30 cellular contexts compared by ENCODE assay signal in genomic region chr5:30846171-30846570, GRCh38.
"Had no signal": no experiment of that assay in that cellular context is flagged by ENCODE, and none has a peak within 500 bp of the region (broad histone marks: within the 10 kb centered on the region; RNA-seq: fewer than 3 reads in every experiment).

No MANE protein-coding gene starts in this region.

- H3K9me3 Mint-ChIP-seq: activated CD4-positive, alpha-beta T cell treated with anti-CD3 and anti-CD28 coated beads, Interleukin-2, amount 10 ng/mL, durations not matched to agents 24 days and 14 days; activated naive CD8-positive, alpha-beta T cell treated with anti-CD3 and anti-CD28 coated beads, Interleukin-2, amount 50 U/mL, for 24 hours had no signal

- H3K27ac Mint-ChIP-seq: activated B cell treated with CpG ODN at 0.5 μM for 24 hours; activated CD4-positive, alpha-beta T cell treated with anti-CD3 and anti-CD28 coated beads, Interleukin-2, amount 10 ng/mL, durations not matched to agents 24 days and 14 days; activated CD8-positive, alpha-beta memory T cell treated with anti-CD3 and anti-CD28 coated beads, Interleukin-2, amount 10 ng/mL, durations not matched to agents 7 days and 5 days; activated naive CD4-positive, alpha-beta T cell treated with anti-CD3 and anti-CD28 coated beads, Interleukin-2, amount 50 U/mL, for 72 hours; activated naive CD8-positive, alpha-beta T cell treated with anti-CD3 and anti-CD28 coated beads, Interleukin-2, amount 50 U/mL, for 24 hours; activated T-cell treated with anti-CD3 and anti-CD28 coated beads, Interleukin-2, amount 50 U/mL, for 24 hours; T-helper 17 cell had no signal

- ATAC-seq: activated CD8-positive, alpha-beta memory T cell treated with anti-CD3 and anti-CD28 coated beads, Interleukin-2, amount 10 ng/mL, durations not matched to agents 7 days and 5 days; activated naive CD4-positive, alpha-beta T cell treated with anti-CD3 and anti-CD28 coated beads, Interleukin-2, amount 50 U/mL, for 72 hours; activated naive CD8-positive, alpha-beta T cell treated with anti-CD3 and anti-CD28 coated beads, Interleukin-2, amount 50 U/mL, for 24 hours; T-helper 17 cell had no signal

- H3K4me1 ChIP-seq: ascending aorta, breast epithelium, Peyer's patch had no signal

- H3K36me3 Mint-ChIP-seq: activated CD8-positive, alpha-beta memory T cell treated with anti-CD3 and anti-CD28 coated beads, Interleukin-2, amount 10 ng/mL, durations not matched to agents 7 days and 5 days; activated naive CD4-positive, alpha-beta T cell treated with anti-CD3 and anti-CD28 coated beads, Interleukin-2, amount 50 U/mL, for 72 hours had no signal

- DNase-seq: activated B cell treated with CpG ODN at 0.5 μM for 24 hours; activated CD4-positive, alpha-beta T cell treated with anti-CD3 and anti-CD28 coated beads for 1 hour; activated CD4-positive, alpha-beta T cell treated with anti-CD3 and anti-CD28 coated beads, Interleukin-2, amount 10 ng/mL, durations not matched to agents 24 days and 14 days; activated CD4-positive, alpha-beta T cell treated with anti-CD3 and anti-CD28 coated beads, Interleukin-2, amount 50 U/mL, for 48 hours; activated CD8-positive, alpha-beta memory T cell treated with anti-CD3 and anti-CD28 coated beads, Interleukin-2, amount 10 ng/mL, durations not matched to agents 7 days and 5 days; activated effector memory CD4-positive, alpha-beta T cell treated with anti-CD3 and anti-CD28 coated beads, Interleukin-2, amount 50 U/mL, for 16 hours; activated naive CD4-positive, alpha-beta T cell treated with Interleukin-2 at 50 U/mL for 16 hours; activated naive CD8-positive, alpha-beta T cell treated with anti-CD3 and anti-CD28 coated beads, Interleukin-2, amount 50 U/mL, for 24 hours; activated T-cell treated with anti-CD3 and anti-CD28 coated beads, Interleukin-2, amount 50 U/mL, for 24 hours; amniotic stem cell; MG63; MV-4-11; NCI-H1092 treated with DMSO at 0.1 percent for 48 hours; NCI-H1417 treated with DMSO at 0.1 percent for 48 hours; NCI-H1694; NCI-H2029; NCI-H2107; NCI-H2171 treated with DMSO at 0.1 percent for 48 hours; NCI-H345; NCI-H510A treated with DMSO at 0.1 percent for 48 hours; NK-92 treated with Interleukin-12 subunit alpha and Interleukin-12 subunit beta, amount 100 ng/mL, for 24 hours; OCI-M1; Peyer's patch; SHP77 treated with DMSO at 0.1 percent for 48 hours; T-helper 17 cell; T1000 had no signal

- H3K4me3 ChIP-seq: ascending aorta, breast epithelium, MG63, Peyer's patch had no signal

- H3K36me3 ChIP-seq: ascending aorta, breast epithelium, MG63, Peyer's patch had no signal

- H3K27me3 ChIP-seq: ascending aorta, breast epithelium, MG63, Peyer's patch had no signal

- H3K9me3 ChIP-seq: ascending aorta, breast epithelium, MG63, Peyer's patch had no signal

- H3K27me3 Mint-ChIP-seq: activated B cell treated with CpG ODN at 0.5 μM for 24 hours; activated CD4-positive, alpha-beta T cell treated with anti-CD3 and anti-CD28 coated beads, Interleukin-2, amount 10 ng/mL, durations not matched to agents 24 days and 14 days; activated CD8-positive, alpha-beta memory T cell treated with anti-CD3 and anti-CD28 coated beads, Interleukin-2, amount 10 ng/mL, durations not matched to agents 7 days and 5 days; activated naive CD8-positive, alpha-beta T cell treated with anti-CD3 and anti-CD28 coated beads, Interleukin-2, amount 50 U/mL, for 24 hours; activated T-cell treated with anti-CD3 and anti-CD28 coated beads, Interleukin-2, amount 50 U/mL, for 24 hours; central memory CD8-positive, alpha-beta T cell; T-helper 17 cell had no signal

- H3K27ac ChIP-seq: ascending aorta, breast epithelium, Peyer's patch had no signal

- H3K4me3 Mint-ChIP-seq: activated B cell treated with CpG ODN at 0.5 μM for 24 hours; activated CD4-positive, alpha-beta T cell treated with anti-CD3 and anti-CD28 coated beads, Interleukin-2, amount 10 ng/mL, durations not matched to agents 24 days and 14 days; activated CD8-positive, alpha-beta memory T cell treated with anti-CD3 and anti-CD28 coated beads, Interleukin-2, amount 10 ng/mL, durations not matched to agents 7 days and 5 days; activated naive CD8-positive, alpha-beta T cell treated with anti-CD3 and anti-CD28 coated beads, Interleukin-2, amount 50 U/mL, for 24 hours; activated T-cell treated with anti-CD3 and anti-CD28 coated beads, Interleukin-2, amount 50 U/mL, for 24 hours; central memory CD8-positive, alpha-beta T cell; T-helper 17 cell had no signal

- H3K4me1 Mint-ChIP-seq: activated B cell treated with CpG ODN at 0.5 μM for 24 hours; activated CD4-positive, alpha-beta T cell treated with anti-CD3 and anti-CD28 coated beads, Interleukin-2, amount 10 ng/mL, durations not matched to agents 24 days and 14 days; activated CD8-positive, alpha-beta memory T cell treated with anti-CD3 and anti-CD28 coated beads, Interleukin-2, amount 10 ng/mL, durations not matched to agents 7 days and 5 days; activated naive CD8-positive, alpha-beta T cell treated with anti-CD3 and anti-CD28 coated beads, Interleukin-2, amount 50 U/mL, for 24 hours; central memory CD8-positive, alpha-beta T cell; T-helper 17 cell had no signal
